ENCODE assay signal across 17 cellular contexts in genomic region chr1:161502181-161502580, GRCh38. TPM values are rescaled to one million over a fixed set of nuclear protein-coding genes. Genes with fewer than 3 reads are reported as not detected.
DNase-seq lines count a peak whose midpoint lies in the region; ATAC-seq and TF ChIP-seq lines count a peak whose summit lies in the region.
"Had no signal": no experiment of that assay in that cellular context is flagged by ENCODE, and none has a peak within 500 bp of the region (broad histone marks: within the 10 kb centered on the region; RNA-seq: fewer than 3 reads in every experiment).

No MANE protein-coding gene starts in this region.

- DNase-seq in NCI-H2171 treated with DMSO at 0.1 percent for 48 hours (lab: John Stamatoyannopoulos, UW) (peak; percentile 2), NCI-H2171 (lab: John Stamatoyannopoulos, UW) (no peak), NCI-H2081 (lab: John Stamatoyannopoulos, UW) (peak; percentile 50 to 77), NCI-H82 (lab: John Stamatoyannopoulos, UW) (peak; percentile 64), smooth muscle cell (lab: John Stamatoyannopoulos, UW; ENCODE audit: unreplicated experiment) (no peak), inferior parietal cortex (ENCODE audit: extremely low spot score) (no peak), GM03348 (ENCODE audit: low spot score) (no peak)
- DNase-seq: DND-41, H7, NCI-H1694 treated with DMSO at 0.1 percent for 48 hours, NCI-H446 treated with DMSO at 0.1 percent for 48 hours, PC-3 had no signal

- no peak for ATAC-seq in HG03469 (IDR thresholded peaks at IDR 0.05; ENCODE audit: unreplicated experiment)

- peaks cover 7% of the 10 kb centered on the region for H3K4me1 ChIP-seq in smooth muscle cell (ENCODE audit: low read depth)

- no peak overlapping the region for H2AFZ ChIP-seq in smooth muscle cell (ENCODE audit: low read depth)

- no peaks in the 10 kb centered on the region for H3F3A ChIP-seq in smooth muscle cell (ENCODE audit: low read depth)

- H3K27ac ChIP-seq in smooth muscle cell (ENCODE audit: low read depth): no peak overlapping the region
- H3K27ac ChIP-seq: C4-2B had no signal

- no peaks in the 10 kb centered on the region for H4K20me1 ChIP-seq in smooth muscle cell (ENCODE audit: low read depth)

- H3K9me3 ChIP-seq in smooth muscle cell (replicated peaks; ENCODE audit: low read depth): no peaks in the 10 kb centered on the region

- 83% methylated on average over 4 of the region's 4 CpGs for WGBS in smooth muscle cell (ENCODE audit: low lambda C conversion rate)

- H3K4me3 ChIP-seq in smooth muscle cell: no peak overlapping the region

- peaks cover 9% of the 10 kb centered on the region for H3K27me3 ChIP-seq in smooth muscle cell (ENCODE audit: low read depth)

- TF ChIP-seq CTCF in smooth muscle cell (IDR thresholded peaks at IDR 0.05; ENCODE audit: borderline replicate concordance, insufficient read depth, poor library complexity, severe bottlenecking): no peak

- H3K4me2 ChIP-seq in smooth muscle cell: peak overlapping the region; percentile 29

- no peak overlapping the region for H3K9ac ChIP-seq in smooth muscle cell (ENCODE audit: low read depth)

- H3K79me2 ChIP-seq in smooth muscle cell (ENCODE audit: low read depth): no peaks in the 10 kb centered on the region

- no peaks in the 10 kb centered on the region for H3K36me3 ChIP-seq in smooth muscle cell (ENCODE audit: low read depth)

RNA-seq across cellular contexts. Expression of gene FCGR2A, which starts 3.1 kb away (rescaled TPM):
- total RNA-seq in smooth muscle cell: 0.36 TPM in 1 of 2 replicates, not detected in the other
- polyA plus RNA-seq in smooth muscle cell: 0.15 and 0.46 TPM in 2 replicates
- total RNA-seq: H7 had no signal

RNA-seq across cellular contexts. Expression of gene HSPA6, which starts 22.2 kb away (rescaled TPM):
- 0.18 and 0.81 TPM in 2 replicates for total RNA-seq in smooth muscle cell
- 0.14 and 0.45 TPM in 2 replicates for polyA plus RNA-seq in smooth muscle cell
- total RNA-seq: H7 had no signal

RNA-seq across cellular contexts. Expression of gene FCGR3A, which starts 47.4 kb away (rescaled TPM):
- not detected in 2 replicates for total RNA-seq in smooth muscle cell
- polyA plus RNA-seq in smooth muscle cell: 0.09 TPM in 1 of 2 replicates, not detected in the other
- total RNA-seq: A172, H7, HT1080, PC-3, SK-MEL-5 had no signal

Comparison
In these comparisons a context has a peak if more than half of its experiments do, and no peak if none do; other contexts are left out.
1. DNase-seq: peak in NCI-H2171 treated with DMSO at 0.1 percent for 48 hours (single experiment), NCI-H2081 (2 of 2) and NCI-H82 (single experiment); none in NCI-H2171 (single experiment), smooth muscle cell (single experiment), inferior parietal cortex (single experiment) and GM03348 (single experiment).